1 cellular context compared by ENCODE assay signal in the genomic region with DNA sequence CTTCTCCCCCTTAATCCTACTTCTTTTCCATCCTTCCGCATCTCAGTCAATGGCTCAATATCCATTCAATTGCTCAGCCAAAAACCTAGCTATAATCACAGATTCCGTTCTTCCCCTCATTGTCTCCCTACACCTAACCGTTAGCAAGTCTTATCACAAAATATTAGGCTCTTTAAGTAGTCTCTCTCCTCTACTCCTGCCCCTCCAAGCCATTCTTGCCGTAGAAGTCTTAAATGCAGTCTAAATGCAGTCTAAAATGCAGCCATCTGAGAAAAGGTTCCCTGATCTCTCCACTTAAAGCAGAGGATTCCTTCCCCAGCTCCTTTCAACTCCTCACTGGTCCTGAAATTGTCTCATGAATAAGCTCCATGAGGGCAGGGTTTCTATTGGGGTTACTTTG.
TF ChIP-seq lines count a peak whose summit lies in the region.

No MANE protein-coding gene starts in this region.

TF ChIP-seq in WTC11, 78 proteins besides CTCF, POLR2A, EP300 and RAD21 (continued from another document):
- TF ChIP-seq, protein P1, sequence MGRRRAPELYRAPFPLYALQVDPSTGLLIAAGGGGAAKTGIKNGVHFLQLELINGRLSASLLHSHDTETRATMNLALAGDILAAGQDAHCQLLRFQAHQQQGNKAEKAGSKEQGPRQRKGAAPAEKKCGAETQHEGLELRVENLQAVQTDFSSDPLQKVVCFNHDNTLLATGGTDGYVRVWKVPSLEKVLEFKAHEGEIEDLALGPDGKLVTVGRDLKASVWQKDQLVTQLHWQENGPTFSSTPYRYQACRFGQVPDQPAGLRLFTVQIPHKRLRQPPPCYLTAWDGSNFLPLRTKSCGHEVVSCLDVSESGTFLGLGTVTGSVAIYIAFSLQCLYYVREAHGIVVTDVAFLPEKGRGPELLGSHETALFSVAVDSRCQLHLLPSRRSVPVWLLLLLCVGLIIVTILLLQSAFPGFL (CRISPR knock-in tag; IDR thresholded peaks at IDR 0.05; ENCODE audit: borderline replicate concordance): no peak
- TF ChIP-seq MXD4 (CRISPR knock-in tag; IDR thresholded peaks at IDR 0.05; ENCODE audit: borderline replicate concordance) (no peak), ZNF317 (CRISPR knock-in tag; IDR thresholded peaks at IDR 0.05; ENCODE audit: borderline replicate concordance, low read depth) (no peak)
- TF ChIP-seq, protein P2, sequence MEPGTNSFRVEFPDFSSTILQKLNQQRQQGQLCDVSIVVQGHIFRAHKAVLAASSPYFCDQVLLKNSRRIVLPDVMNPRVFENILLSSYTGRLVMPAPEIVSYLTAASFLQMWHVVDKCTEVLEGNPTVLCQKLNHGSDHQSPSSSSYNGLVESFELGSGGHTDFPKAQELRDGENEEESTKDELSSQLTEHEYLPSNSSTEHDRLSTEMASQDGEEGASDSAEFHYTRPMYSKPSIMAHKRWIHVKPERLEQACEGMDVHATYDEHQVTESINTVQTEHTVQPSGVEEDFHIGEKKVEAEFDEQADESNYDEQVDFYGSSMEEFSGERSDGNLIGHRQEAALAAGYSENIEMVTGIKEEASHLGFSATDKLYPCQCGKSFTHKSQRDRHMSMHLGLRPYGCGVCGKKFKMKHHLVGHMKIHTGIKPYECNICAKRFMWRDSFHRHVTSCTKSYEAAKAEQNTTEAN (CRISPR knock-in tag; IDR thresholded peaks at IDR 0.05): no peak
TF ChIP-seq in WTC11: peak in this region for 0.
